In the genomic region with DNA sequence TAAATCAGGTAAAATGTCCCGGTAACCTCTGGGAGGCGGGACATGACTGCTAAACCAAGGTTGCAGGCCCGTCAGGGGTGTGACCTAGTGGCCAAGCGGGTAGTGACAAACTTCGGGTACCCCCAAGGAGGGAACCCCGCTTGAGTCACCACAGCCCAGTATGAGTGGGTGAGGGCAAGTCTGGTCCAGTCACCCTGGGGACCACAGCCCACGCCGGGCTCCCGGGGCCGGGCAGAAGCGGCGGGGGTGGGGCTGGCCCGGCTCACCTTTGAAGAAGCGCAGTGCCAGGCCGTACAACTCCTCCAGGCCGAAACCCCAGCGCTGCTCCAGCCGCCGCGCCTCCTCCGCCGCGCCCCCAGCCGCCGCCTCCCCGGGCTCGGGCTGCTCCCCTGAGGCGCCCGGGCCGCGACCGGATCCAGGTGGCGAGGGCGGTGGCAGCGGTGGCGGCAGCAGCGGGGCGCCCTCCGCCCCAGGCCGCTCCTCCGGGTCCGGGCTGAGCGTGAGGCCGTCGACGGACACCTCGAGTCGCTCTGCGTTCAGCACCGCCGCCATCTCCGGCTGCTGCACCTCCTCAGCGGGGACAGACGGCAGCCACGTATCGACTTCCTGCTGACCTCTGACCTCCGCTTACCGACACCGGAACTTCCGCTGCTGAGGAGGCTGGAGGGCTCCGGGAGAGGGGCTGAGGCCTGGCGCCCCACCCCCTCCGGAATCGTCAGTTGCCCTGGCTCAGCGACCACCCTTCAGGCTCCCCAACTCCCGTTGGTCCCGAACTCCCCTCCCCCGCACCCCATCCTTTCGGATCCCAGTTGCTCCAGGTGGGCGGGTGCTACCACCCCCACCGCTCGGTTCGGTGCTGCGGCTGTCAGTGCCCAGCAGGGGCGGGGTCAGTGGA, we compare ENCODE assay signal across 2 cellular contexts.
TF ChIP-seq lines count a peak whose summit lies in the region.

A gene (minus strand): TSS at position 618 of the 895 bp plus-strand sequence. CDS start 66 bp downstream, at position 552.

TF ChIP-seq in IMR-90, 13 proteins besides CTCF, POLR2A, EP300 and RAD21:
- no peak for TF ChIP-seq SMC3 (IDR thresholded peaks at IDR 0.05; ENCODE audit: low read depth, low read length)
- TF ChIP-seq, protein P1, sequence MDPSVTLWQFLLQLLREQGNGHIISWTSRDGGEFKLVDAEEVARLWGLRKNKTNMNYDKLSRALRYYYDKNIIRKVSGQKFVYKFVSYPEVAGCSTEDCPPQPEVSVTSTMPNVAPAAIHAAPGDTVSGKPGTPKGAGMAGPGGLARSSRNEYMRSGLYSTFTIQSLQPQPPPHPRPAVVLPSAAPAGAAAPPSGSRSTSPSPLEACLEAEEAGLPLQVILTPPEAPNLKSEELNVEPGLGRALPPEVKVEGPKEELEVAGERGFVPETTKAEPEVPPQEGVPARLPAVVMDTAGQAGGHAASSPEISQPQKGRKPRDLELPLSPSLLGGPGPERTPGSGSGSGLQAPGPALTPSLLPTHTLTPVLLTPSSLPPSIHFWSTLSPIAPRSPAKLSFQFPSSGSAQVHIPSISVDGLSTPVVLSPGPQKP (IDR thresholded peaks at IDR 0.05; ENCODE audit: borderline replicate concordance, low read depth, low read length), result no peak
- TF ChIP-seq FOS (IDR thresholded peaks at IDR 0.05; ENCODE audit: low read depth, low read length), result no peak
- no peak for TF ChIP-seq CHD1 (IDR thresholded peaks at IDR 0.05; ENCODE audit: low read depth, low read length)
- no peak for TF ChIP-seq CEBPB (IDR thresholded peaks at IDR 0.05; ENCODE audit: low read depth, low read length)
- TF ChIP-seq RCOR1 (IDR thresholded peaks at IDR 0.05; ENCODE audit: insufficient replicate concordance, low read length), result no peak
- no peak for TF ChIP-seq NFE2L2 (IDR thresholded peaks at IDR 0.05; ENCODE audit: low read depth, low read length)
- TF ChIP-seq, protein P2, sequence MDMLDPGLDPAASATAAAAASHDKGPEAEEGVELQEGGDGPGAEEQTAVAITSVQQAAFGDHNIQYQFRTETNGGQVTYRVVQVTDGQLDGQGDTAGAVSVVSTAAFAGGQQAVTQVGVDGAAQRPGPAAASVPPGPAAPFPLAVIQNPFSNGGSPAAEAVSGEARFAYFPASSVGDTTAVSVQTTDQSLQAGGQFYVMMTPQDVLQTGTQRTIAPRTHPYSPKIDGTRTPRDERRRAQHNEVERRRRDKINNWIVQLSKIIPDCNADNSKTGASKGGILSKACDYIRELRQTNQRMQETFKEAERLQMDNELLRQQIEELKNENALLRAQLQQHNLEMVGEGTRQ (IDR thresholded peaks at IDR 0.05; ENCODE audit: low read depth, low read length), result no peak
- 0 out of 2 replicates have a peak, but pooled peaks have one; percentile 4 for TF ChIP-seq MXI1 (IDR thresholded peaks at IDR 0.05; ENCODE audit: borderline replicate concordance, low read depth, low read length)
- no peak for TF ChIP-seq BHLHE40 (IDR thresholded peaks at IDR 0.05; ENCODE audit: low read depth, low read length)
- TF ChIP-seq MAFK (IDR thresholded peaks at IDR 0.05; ENCODE audit: low read depth, low read length), result no peak
- no peak for TF ChIP-seq RFX5 (IDR thresholded peaks at IDR 0.05; ENCODE audit: low read depth, low read length)
- peak; percentile 46; the same call in 1 of the 2 replicates for TF ChIP-seq MAZ (IDR thresholded peaks at IDR 0.05; ENCODE audit: borderline replicate concordance, low read depth, low read length)

TF ChIP-seq in endothelial cell of umbilical vein, 7 proteins besides CTCF, POLR2A, EP300 and RAD21:
- TF ChIP-seq POLR2AphosphoS5 (IDR thresholded peaks at IDR 0.05; ENCODE audit: insufficient read depth, low read depth, low read length) (peak; percentile 93), JUN (IDR thresholded peaks at IDR 0.05; ENCODE audit: borderline replicate concordance, insufficient read depth, insufficient read length, low read depth) (no peak)
